In the genomic region with DNA sequence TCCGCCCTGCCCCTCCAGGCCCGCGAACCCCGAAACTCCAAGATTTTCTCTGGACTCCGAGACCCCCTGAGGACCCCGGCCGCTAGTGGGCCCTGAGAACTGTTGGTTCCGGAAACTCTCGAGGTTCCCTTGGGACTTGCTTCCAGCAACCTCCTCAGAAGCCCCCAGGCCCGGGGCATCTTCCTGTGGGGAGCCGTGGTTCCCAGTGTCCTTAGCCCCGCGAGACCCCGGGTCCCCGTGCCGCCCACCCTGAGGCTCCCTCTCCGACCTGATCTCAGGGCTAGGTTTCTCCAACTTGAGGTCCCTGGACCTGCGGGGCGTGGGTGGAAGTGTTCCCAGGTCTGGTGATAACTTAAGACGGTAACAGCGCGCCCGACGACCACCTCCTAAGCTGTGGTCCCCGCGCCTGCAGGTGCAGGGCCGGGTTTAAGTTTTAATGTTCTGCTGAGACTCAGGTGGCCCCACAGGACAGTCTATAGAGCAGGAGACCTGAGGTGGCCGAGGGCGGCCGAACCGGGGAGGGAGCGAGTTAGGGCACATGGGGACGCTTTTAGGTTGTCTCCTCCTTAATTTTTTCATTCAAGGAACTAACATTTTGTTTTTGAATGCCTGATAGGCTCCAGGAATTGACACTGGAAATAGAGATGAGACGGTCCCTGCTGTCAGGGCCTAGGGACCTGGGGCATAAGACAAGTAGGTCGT, we compare ENCODE assay signal across 1 cellular context.
TF ChIP-seq lines count a peak whose summit lies in the region.

No MANE protein-coding gene starts in this region.

TF ChIP-seq in HepG2, 621 proteins besides CTCF, POLR2A, EP300 and RAD21:
- TF ChIP-seq SNAI1 (CRISPR knock-in tag; IDR thresholded peaks at IDR 0.05; ENCODE audit: borderline replicate concordance): 0 out of 2 replicates have a peak, but pooled peaks have one; percentile 9
- TF ChIP-seq ZNF775 (CRISPR knock-in tag; IDR thresholded peaks at IDR 0.05; ENCODE audit: borderline replicate concordance): no peak
- no peak for TF ChIP-seq ZNF30 (CRISPR knock-in tag; IDR thresholded peaks at IDR 0.05)
- 0 out of 2 replicates have a peak, but pooled peaks have one; percentile 12 for TF ChIP-seq MAF1 (CRISPR knock-in tag; IDR thresholded peaks at IDR 0.05; ENCODE audit: borderline replicate concordance)
- TF ChIP-seq ARID2 (CRISPR knock-in tag; IDR thresholded peaks at IDR 0.05; ENCODE audit: borderline replicate concordance): peak; percentile 13; the same call in 1 of the 2 replicates
TF ChIP-seq in HepG2: peak in this region for 3.
